ENCODE assay signal across 8 cellular contexts in genomic region chr10:117165557-117166419, GRCh38. TPM values are rescaled to one million over a fixed set of nuclear protein-coding genes. Genes with fewer than 3 reads are reported as not detected.
DNase-seq lines count a peak whose midpoint lies in the region; ATAC-seq, FAIRE-seq and TF ChIP-seq lines count a peak whose summit lies in the region.

No MANE protein-coding gene starts in this region.

- CTCF ChIA-PET in GM12878 (lab: Yijun Ruan, JAX) = interaction anchor here (2.5 to 11.2 kb wide), 4 partner anchors 10 to 377 kb away, joined by 7 to 286 read pairs (median 19); no protein-coding TSS in a partner anchor

- 10% methylated on average over 49 of the region's 50 CpGs for WGBS in GM12878 (ENCODE audit: insufficient coverage, insufficient replicate concordance, low lambda C conversion rate, missing lambda C conversion rate)

- TF ChIP-seq RAD21 in GM12878 (IDR thresholded peaks at IDR 0.05; ENCODE audit: insufficient read depth, low read depth, low read length) = peak; percentile 32; the same call in 1 of the 2 replicates

- H3K4me1 ChIP-seq in MM.1S (ENCODE audit: low read length) (no peaks in the 10 kb centered on the region), GM12878 (ENCODE audit: control insufficient read depth, insufficient read depth, low read length) (no peaks in the 10 kb centered on the region)

- in situ Hi-C loops in GM12878 (cut with MboI) = no loop called here

- no peak overlapping the region for H2AFZ ChIP-seq in MM.1S (ENCODE audit: low read length)
- H2AFZ ChIP-seq in GM12878 (ENCODE audit: control insufficient read depth, low read depth, low read length) = no peak overlapping the region

- intact Hi-C loops in GM12878 (cut with micrococcal nuclease; ENCODE audit: unreplicated experiment) = no loop called here

- FAIRE-seq in GM12878 (lab: Jason Lieb, UNC) = no peak

- H3K27me3 ChIP-seq in MM.1S (replicated peaks; ENCODE audit: insufficient read depth, low read length) (peaks cover 65% of the 10 kb centered on the region), GM12878 (replicated peaks in 1 of 2; ENCODE audit: control insufficient read depth in 2 of 2, insufficient read depth in 2 of 2, low read length in 1 of 2) (peaks cover 27 to 33% of the 10 kb centered on the region in 2 experiments)

- no peaks in the 10 kb centered on the region for H3F3A ChIP-seq in MM.1S (ENCODE audit: insufficient read depth, low read length)

- no peak overlapping the region for H3K4me2 ChIP-seq in MM.1S (ENCODE audit: low read depth, low read length)
- H3K4me2 ChIP-seq in GM12878 (ENCODE audit: control insufficient read depth, insufficient read depth) = no peak overlapping the region

- H3K9me3 ChIP-seq in MM.1S (replicated peaks; ENCODE audit: insufficient read depth, low read length) (no peaks in the 10 kb centered on the region), GM12878 (replicated peaks; ENCODE audit: control insufficient read depth, insufficient read depth, low read length) (no peaks in the 10 kb centered on the region)

- no TSS peak for BruUV-seq in GM12878 (replicated peaks; lab: Mats Ljungman, UMichigan)

- no peak overlapping the region for H3K27ac ChIP-seq in MM.1S (ENCODE audit: low read length)
- H3K27ac ChIP-seq in GM12878 (ENCODE audit: control insufficient read depth, insufficient read depth) = no peak overlapping the region
- no peak overlapping the region for H3K27ac ChIP-seq in substantia nigra (ENCODE audit: low read depth, low read length, poor library complexity, severe bottlenecking)

- no peak for TF ChIP-seq POLR2A in GM12878 (IDR thresholded peaks at IDR 0.05; ENCODE audit: low read depth, low read length)

- H3K79me2 ChIP-seq in MM.1S (ENCODE audit: low read length) (no peaks in the 10 kb centered on the region), GM12878 (ENCODE audit: control insufficient read depth, insufficient read depth, low read length) (no peaks in the 10 kb centered on the region)

- ATAC-seq in GM12878 (no peak), GM21367 (IDR thresholded peaks at IDR 0.05; ENCODE audit: unreplicated experiment) (no peak)

- H3K9me2 ChIP-seq in MM.1S (replicated peaks; ENCODE audit: insufficient read depth, low read length) = no peaks in the 10 kb centered on the region

- DNase-seq in SIG-M5 treated with dmso at 0.1 percent for 504 hours (lab: John Stamatoyannopoulos, UW; ENCODE audit: unreplicated experiment) (peak; percentile 15), SIG-M5 (lab: John Stamatoyannopoulos, UW) (no peak), MM.1S (no peak), GM12878 (ENCODE audit: low read depth, low spot score) (no peak), iPS-NIHi7 (ENCODE audit: extremely low spot score) (peak; percentile 85), substantia nigra (lab: John Stamatoyannopoulos, UW) (peak in 40 of 49 donors; percentile 5 to 58 (median 32)), DMS79 treated with DMSO at 0.1 percent for 48 hours (lab: John Stamatoyannopoulos, UW) (no peak)

- SMC1A ChIA-PET in GM12878 (lab: Charles Lee; ENCODE audit: uncharacterized antibody, unreplicated experiment) = interaction anchor here (0.6 to 3.1 kb wide), 4 partner anchors 239 to 377 kb away, joined by 3 to 21 read pairs (median 4); no protein-coding TSS in a partner anchor

- H3K4me3 ChIP-seq in MM.1S (ENCODE audit: low read length) (no peak overlapping the region), GM12878 (no peak overlapping the region)

- peak; percentile 16 for TF ChIP-seq CTCF in MM.1S (IDR thresholded peaks at IDR 0.05; ENCODE audit: low read length)
- TF ChIP-seq CTCF in GM12878 (IDR thresholded peaks at IDR 0.05 in 2 of 3, conservative IDR thresholded peaks at IDR 0.05 in 1 of 3; ENCODE audit: control insufficient read depth in 2 of 3, extremely low read depth in 1 of 3, insufficient read depth in 1 of 3, low read depth in 3 of 3, low read length in 3 of 3) = peak; percentile 3 to 20 (median 12); a peak in 1 of 6 replicates

- RAD21 ChIA-PET in GM12878 (lab: Charles Lee; ENCODE audit: unreplicated experiment) = interaction anchor here (5.2 kb wide), 1 partner anchor 369 kb away, joined by 47 read pairs; no protein-coding TSS in a partner anchor

- H3K36me3 ChIP-seq in MM.1S (replicated peaks; ENCODE audit: insufficient read depth, low read length) (no peaks in the 10 kb centered on the region), GM12878 (ENCODE audit: control insufficient read depth in 2 of 2, insufficient read depth in 2 of 2, low read length in 1 of 2) (no peaks in the 10 kb centered on the region)

- TF ChIP-seq EP300 in GM12878 (IDR thresholded peaks at IDR 0.05; ENCODE audit: borderline replicate concordance in 1 of 2, control insufficient read depth in 1 of 2, low read depth in 2 of 2, low read length in 2 of 2) = no peak

- no peaks in the 10 kb centered on the region for H4K20me1 ChIP-seq in MM.1S (ENCODE audit: insufficient read depth, low read length)
- no peaks in the 10 kb centered on the region for H4K20me1 ChIP-seq in GM12878 (ENCODE audit: control insufficient read depth, insufficient read depth)

- POLR2A ChIA-PET in GM12878 (lab: Charles Lee) = interaction anchor here (0.7 kb wide), 1 partner anchor 365 kb away, joined by 4 read pairs; no protein-coding TSS in a partner anchor

- H3K9ac ChIP-seq in MM.1S (ENCODE audit: low read length) (no peak overlapping the region), GM12878 (ENCODE audit: control insufficient read depth, insufficient read depth, low read length) (no peak overlapping the region)

TF ChIP-seq in GM12878, 131 proteins besides CTCF, POLR2A, EP300 and RAD21 (continues in another document):
- no peak for TF ChIP-seq KAT2A (conservative IDR thresholded peaks at IDR 0.05; ENCODE audit: control insufficient read depth, low read depth, low read length)
- no peak for TF ChIP-seq ATF7 (IDR thresholded peaks at IDR 0.05; ENCODE audit: low read depth)
- no peak for TF ChIP-seq SMAD5 (IDR thresholded peaks at IDR 0.05; ENCODE audit: low read depth)
- TF ChIP-seq CBX5 (IDR thresholded peaks at IDR 0.05; ENCODE audit: low read depth) = no peak
- TF ChIP-seq LARP7 (IDR thresholded peaks at IDR 0.05) = no peak
- no peak for TF ChIP-seq USF2 (IDR thresholded peaks at IDR 0.05; ENCODE audit: borderline replicate concordance, low read depth, low read length)
- TF ChIP-seq HDAC6 (IDR thresholded peaks at IDR 0.05; ENCODE audit: unreplicated experiment) = no peak
- no peak for TF ChIP-seq SRF (IDR thresholded peaks at IDR 0.05; ENCODE audit: low read depth in 2 of 2, low read length in 2 of 2)
- TF ChIP-seq FOXM1 (IDR thresholded peaks at IDR 0.05; ENCODE audit: low read depth, low read length) = no peak
- no peak for TF ChIP-seq SIX5 (IDR thresholded peaks at IDR 0.05; ENCODE audit: low read depth, low read length, severe bottlenecking)

RNA-seq across cellular contexts. Expression of gene VAX1, which starts 27.7 kb away (rescaled TPM):
- total RNA-seq in GM12878 (2013; cell fraction: nucleolus; rRNA removed) = not detected in 2 replicates
- total RNA-seq in GM12878 (2014; rRNA removed) (not detected in 2 replicates), GM12878 (2014; rRNA removed; fragmentation: Illumina TruSeq; extraction: Trizol) (not detected in 2 replicates), GM12878 (2021) (not detected in 2 replicates)
- not detected for polyA plus RNA-seq in GM12878 (2011; ENCODE audit: low read depth)
- polyA plus RNA-seq in GM12878 (2011; rRNA removed) (not detected in 2 replicates), GM12878 (2014; fragmentation: Illumina TruSeq; extraction: Trizol) (not detected in 2 replicates), GM12878 (2014; fragmentation: Nextera tagmentation; extraction: Ambion mirVana) (not detected), GM12878 (2014; rRNA removed) (not detected in 2 replicates), GM12878 (2016; fragmentation: Nextera tagmentation; extraction: Ambion mirVana) (not detected)
- not detected in 2 replicates for polyA plus RNA-seq in GM12878 (2011; cell fraction: cytosol; rRNA removed)
- polyA plus RNA-seq in GM12878 (2011; cell fraction: nucleus; rRNA removed) = not detected in 2 replicates
- polyA plus RNA-seq in GM12878 (2012) = not detected in 2 replicates
- not detected in 2 replicates for polyA minus RNA-seq in GM12878 (2011; rRNA and poly(A)+ RNA removed)
- polyA minus RNA-seq in GM12878 (2011; cell fraction: cytosol; rRNA and poly(A)+ RNA removed) = not detected in 2 replicates
- polyA minus RNA-seq in GM12878 (2011; cell fraction: nucleus; rRNA and poly(A)+ RNA removed) = not detected in 2 replicates

RNA-seq across cellular contexts. Expression of gene KCNK18, which starts 31.5 kb away (rescaled TPM):
- total RNA-seq in GM12878 (2013; cell fraction: nucleolus; rRNA removed) = not detected in 2 replicates
- not detected in 2 replicates for total RNA-seq in GM12878 (2014; rRNA removed)
- not detected in 2 replicates for total RNA-seq in GM12878 (2014; rRNA removed; fragmentation: Illumina TruSeq; extraction: Trizol)
- not detected in 2 replicates for total RNA-seq in GM12878 (2021)
- not detected for polyA plus RNA-seq in GM12878 (2011; ENCODE audit: low read depth)
- not detected in 2 replicates for polyA plus RNA-seq in GM12878 (2011; rRNA removed)
- polyA plus RNA-seq in GM12878 (2011; cell fraction: cytosol; rRNA removed) = not detected in 2 replicates
- not detected in 2 replicates for polyA plus RNA-seq in GM12878 (2011; cell fraction: nucleus; rRNA removed)
- polyA plus RNA-seq in GM12878 (2012) = not detected in 2 replicates
- polyA plus RNA-seq in GM12878 (2014; fragmentation: Illumina TruSeq; extraction: Trizol) = not detected in 2 replicates
- polyA plus RNA-seq in GM12878 (2014; fragmentation: Nextera tagmentation; extraction: Ambion mirVana) = not detected
- polyA plus RNA-seq in GM12878 (2014; rRNA removed) = not detected in 2 replicates
- polyA plus RNA-seq in GM12878 (2016; fragmentation: Nextera tagmentation; extraction: Ambion mirVana) = not detected
- not detected in 2 replicates for polyA minus RNA-seq in GM12878 (2011; rRNA and poly(A)+ RNA removed)
- polyA minus RNA-seq in GM12878 (2011; cell fraction: cytosol; rRNA and poly(A)+ RNA removed) = not detected in 2 replicates
- not detected in 2 replicates for polyA minus RNA-seq in GM12878 (2011; cell fraction: nucleus; rRNA and poly(A)+ RNA removed)

Comparison
In these comparisons a context has a peak if more than half of its experiments do, and no peak if none do; other contexts are left out.
1. DNase-seq: peak in SIG-M5 treated with dmso at 0.1 percent for 504 hours (single experiment), iPS-NIHi7 (single experiment) and substantia nigra (40 of 49); none in SIG-M5 (single experiment), MM.1S (single experiment), GM12878 (single experiment) and DMS79 treated with DMSO at 0.1 percent for 48 hours (single experiment).